Comparison of ENCODE assay signal across 13 cellular contexts in genomic region chr6:151387581-151387980, GRCh38. TPM values are rescaled to one million over a fixed set of nuclear protein-coding genes. Genes with fewer than 3 reads are reported as not detected.
DNase-seq lines count a peak whose midpoint lies in the region; ATAC-seq and TF ChIP-seq lines count a peak whose summit lies in the region.
"Had no signal": no experiment of that assay in that cellular context is flagged by ENCODE, and none has a peak within 500 bp of the region (broad histone marks: within the 10 kb centered on the region; RNA-seq: fewer than 3 reads in every experiment).

No MANE protein-coding gene starts in this region.

- no peak for TF ChIP-seq CTCF in activated CD8-positive, alpha-beta T cell treated with anti-CD3 and anti-CD28 coated beads for 36 hours (IDR thresholded peaks at IDR 0.05)
- no peak for TF ChIP-seq CTCF in foreskin fibroblast (IDR thresholded peaks at IDR 0.05; ENCODE audit: low read depth, low read length)
- no peak for TF ChIP-seq CTCF in smooth muscle cell (IDR thresholded peaks at IDR 0.05; ENCODE audit: borderline replicate concordance, insufficient read depth, poor library complexity, severe bottlenecking)

- H3K4me3 ChIP-seq in foreskin fibroblast (ENCODE audit: low read depth in 1 of 2, low read length in 2 of 2) = no peak overlapping the region
- no peak overlapping the region for H3K4me3 ChIP-seq in smooth muscle cell
- H3K4me3 ChIP-seq: A549 had no signal

- no peaks in the 10 kb centered on the region for H3K9me3 Mint-ChIP-seq in activated CD4-positive, alpha-beta T cell treated with anti-CD3 and anti-CD28 coated beads, Interleukin-2, amount 10 ng/mL, durations not matched to agents 7 days and 5 days
- H3K9me3 Mint-ChIP-seq in activated CD8-positive, alpha-beta T cell treated with anti-CD3 and anti-CD28 coated beads for 36 hours = no peaks in the 10 kb centered on the region
- H3K9me3 Mint-ChIP-seq: memory B cell had no signal

- H3K4me3 Mint-ChIP-seq in activated CD4-positive, alpha-beta T cell treated with anti-CD3 and anti-CD28 coated beads, Interleukin-2, amount 10 ng/mL, durations not matched to agents 7 days and 5 days = no peak overlapping the region
- no peak overlapping the region for H3K4me3 Mint-ChIP-seq in activated CD8-positive, alpha-beta T cell treated with anti-CD3 and anti-CD28 coated beads for 36 hours
- H3K4me3 Mint-ChIP-seq: memory B cell had no signal

- peak overlapping the region; percentile 53 for H3K4me2 ChIP-seq in smooth muscle cell
- H3K4me2 ChIP-seq: A549 had no signal

- POLR2A ChIA-PET in activated CD4-positive, alpha-beta T cell treated with anti-CD3 and anti-CD28 coated beads, Interleukin-2, amount 10 ng/mL, durations not matched to agents 7 days and 5 days (lab: Charles Lee) = no interaction called here
- POLR2A ChIA-PET in activated CD8-positive, alpha-beta T cell treated with anti-CD3 and anti-CD28 coated beads for 36 hours (lab: Charles Lee) = interaction anchor here (1.2 to 7.6 kb wide), 2 partner anchors 12 to 19 kb away, joined by 3 to 81 read pairs; no protein-coding TSS in a partner anchor

- intact Hi-C loops in activated CD8-positive, alpha-beta T cell treated with anti-CD3 and anti-CD28 coated beads for 36 hours (cut with micrococcal nuclease) = no loop called here

- H3K36me3 Mint-ChIP-seq in activated CD4-positive, alpha-beta T cell treated with anti-CD3 and anti-CD28 coated beads, Interleukin-2, amount 10 ng/mL, durations not matched to agents 7 days and 5 days (ENCODE audit: low read depth) = peaks cover 48% of the 10 kb centered on the region
- H3K36me3 Mint-ChIP-seq in activated CD8-positive, alpha-beta T cell treated with anti-CD3 and anti-CD28 coated beads for 36 hours (ENCODE audit: low read depth) = peaks cover 32% of the 10 kb centered on the region

- H3K9me3 ChIP-seq in smooth muscle cell (replicated peaks; ENCODE audit: low read depth) = no peaks in the 10 kb centered on the region
- H3K9me3 ChIP-seq: A549 had no signal

- H3K9ac ChIP-seq in smooth muscle cell (ENCODE audit: low read depth) = no peak overlapping the region

- no peak for DNase-seq in activated CD4-positive, alpha-beta T cell treated with anti-CD3 and anti-CD28 coated beads, Interleukin-2, amount 10 ng/mL, durations not matched to agents 7 days and 5 days
- DNase-seq in activated CD4-positive, alpha-beta T cell treated with anti-CD3 and anti-CD28 coated beads for 48 hours = no peak
- DNase-seq in activated CD8-positive, alpha-beta T cell treated with anti-CD3 and anti-CD28 coated beads for 36 hours = no peak
- DNase-seq in foreskin fibroblast (peak; percentile 62 to 81), smooth muscle cell (lab: John Stamatoyannopoulos, UW; ENCODE audit: unreplicated experiment) (no peak), NCI-H1417 treated with DMSO at 0.1 percent for 48 hours (lab: John Stamatoyannopoulos, UW) (no peak)
- DNase-seq: NCI-H2107; stimulated activated CD8-positive, alpha-beta memory T cell treated with anti-CD3 and anti-CD28 coated beads, Interleukin-4, amount 100 ng/mL, for 48 hours had no signal

- peak overlapping the region; percentile 73 for H3K27ac Mint-ChIP-seq in activated CD4-positive, alpha-beta T cell treated with anti-CD3 and anti-CD28 coated beads, Interleukin-2, amount 10 ng/mL, durations not matched to agents 7 days and 5 days
- peak overlapping the region; percentile 72 for H3K27ac Mint-ChIP-seq in activated CD8-positive, alpha-beta T cell treated with anti-CD3 and anti-CD28 coated beads for 36 hours
- H3K27ac Mint-ChIP-seq: memory B cell had no signal

- H3K79me2 ChIP-seq in smooth muscle cell (ENCODE audit: low read depth) = peaks cover 72% of the 10 kb centered on the region

- peaks cover 45% of the 10 kb centered on the region for H3K4me1 Mint-ChIP-seq in activated CD4-positive, alpha-beta T cell treated with anti-CD3 and anti-CD28 coated beads, Interleukin-2, amount 10 ng/mL, durations not matched to agents 7 days and 5 days
- H3K4me1 Mint-ChIP-seq in activated CD8-positive, alpha-beta T cell treated with anti-CD3 and anti-CD28 coated beads for 36 hours (ENCODE audit: low read depth) = peaks cover 41% of the 10 kb centered on the region

- peaks cover 29% of the 10 kb centered on the region for H3F3A ChIP-seq in smooth muscle cell (ENCODE audit: low read depth)

- no peak for ATAC-seq in activated CD8-positive, alpha-beta T cell treated with anti-CD3 and anti-CD28 coated beads for 36 hours
- ATAC-seq in GM21619 (IDR thresholded peaks at IDR 0.05; ENCODE audit: unreplicated experiment) (no peak), HG03469 (IDR thresholded peaks at IDR 0.05; ENCODE audit: unreplicated experiment) (no peak)
- ATAC-seq: A549, Panc1 had no signal

- H3K27ac ChIP-seq in smooth muscle cell (ENCODE audit: low read depth) = peak overlapping the region; percentile 98

- H4K20me1 ChIP-seq in smooth muscle cell (ENCODE audit: low read depth) = peaks cover 9% of the 10 kb centered on the region

- H3K27me3 Mint-ChIP-seq in activated CD4-positive, alpha-beta T cell treated with anti-CD3 and anti-CD28 coated beads, Interleukin-2, amount 10 ng/mL, durations not matched to agents 7 days and 5 days = no peaks in the 10 kb centered on the region
- no peaks in the 10 kb centered on the region for H3K27me3 Mint-ChIP-seq in activated CD8-positive, alpha-beta T cell treated with anti-CD3 and anti-CD28 coated beads for 36 hours
- H3K27me3 Mint-ChIP-seq: memory B cell had no signal

- CTCF ChIA-PET in activated CD4-positive, alpha-beta T cell treated with anti-CD3 and anti-CD28 coated beads, Interleukin-2, amount 10 ng/mL, durations not matched to agents 7 days and 5 days (lab: Charles Lee) = interaction anchor here (0.9 to 1.1 kb wide), 2 partner anchors 11 to 53 kb away, joined by 3 read pairs; no protein-coding TSS in a partner anchor
- CTCF ChIA-PET in activated CD8-positive, alpha-beta T cell treated with anti-CD3 and anti-CD28 coated beads for 36 hours (lab: Charles Lee) = interaction anchor here (1.2 kb wide), 1 partner anchor 18 kb away, joined by 6 read pairs; no protein-coding TSS in a partner anchor

- H3K27me3 ChIP-seq in smooth muscle cell (ENCODE audit: low read depth) = no peaks in the 10 kb centered on the region

- 92% methylated on average over 4 of the region's 4 CpGs for WGBS in smooth muscle cell (ENCODE audit: low lambda C conversion rate)

- peaks cover 5% of the 10 kb centered on the region for H3K36me3 ChIP-seq in smooth muscle cell (ENCODE audit: low read depth)

- no peak overlapping the region for H2AFZ ChIP-seq in smooth muscle cell (ENCODE audit: low read depth)

- H3K4me1 ChIP-seq in smooth muscle cell (ENCODE audit: low read depth) = peaks cover 15% of the 10 kb centered on the region

RNA-seq across cellular contexts. Expression of gene ZBTB2, which starts 3.8 kb away (rescaled TPM):
- 10 to 100 TPM; 23.5 to 28.3 TPM for total RNA-seq in activated CD4-positive, alpha-beta T cell treated with anti-CD3 and anti-CD28 coated beads, Interleukin-2, amount 10 ng/mL, durations not matched to agents 7 days and 5 days
- total RNA-seq in activated CD8-positive, alpha-beta T cell treated with anti-CD3 and anti-CD28 coated beads for 36 hours = 10 to 100 TPM; 16.5 to 16.7 TPM
- total RNA-seq in smooth muscle cell = 10.7 and 15.1 TPM in 2 replicates
- polyA plus RNA-seq in smooth muscle cell = 4.1 and 7.1 TPM in 2 replicates

Comparison
In these comparisons a context has a peak if more than half of its experiments do, and no peak if none do; other contexts are left out.
1. DNase-seq: peak in foreskin fibroblast (2 of 2); none in activated CD4-positive, alpha-beta T cell treated with anti-CD3 and anti-CD28 coated beads, Interleukin-2, amount 10 ng/mL, durations not matched to agents 7 days and 5 days (single experiment), activated CD4-positive, alpha-beta T cell treated with anti-CD3 and anti-CD28 coated beads for 48 hours (single experiment), activated CD8-positive, alpha-beta T cell treated with anti-CD3 and anti-CD28 coated beads for 36 hours (single experiment), smooth muscle cell (single experiment) and NCI-H1417 treated with DMSO at 0.1 percent for 48 hours (single experiment).